ENCODE assay signal across 29 cellular contexts in the genomic region with DNA sequence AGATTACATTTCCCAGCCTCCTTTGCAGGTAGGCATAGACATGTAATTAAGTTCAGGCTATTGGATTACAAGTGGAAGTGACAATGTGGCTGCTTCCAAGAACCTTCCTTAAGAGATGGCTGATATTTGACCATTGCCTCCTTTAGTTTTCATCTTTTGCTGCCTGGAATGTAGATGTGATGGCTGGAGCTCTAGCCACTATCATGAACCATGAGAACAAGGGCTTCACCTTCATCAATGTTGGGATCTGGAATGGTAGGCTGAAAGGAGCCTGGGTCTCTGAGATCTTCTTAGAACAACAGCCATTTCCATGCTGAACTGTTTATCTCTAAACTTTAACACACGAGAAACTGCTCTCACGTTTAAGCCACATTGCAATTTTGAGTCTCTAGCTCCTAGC.
"Had no signal": no experiment of that assay in that cellular context is flagged by ENCODE, and none has a peak within 500 bp of the region (broad histone marks: within the 10 kb centered on the region; RNA-seq: fewer than 3 reads in every experiment).

No MANE protein-coding gene starts in this region.

- H3K9me3 ChIP-seq: adrenal gland had no signal

- H3K27ac ChIP-seq: adrenal gland, ascending aorta had no signal

- ATAC-seq: activated CD4-positive, alpha-beta T cell treated with anti-CD3 and anti-CD28 coated beads for 36 hours; activated CD8-positive, alpha-beta memory T cell treated with anti-CD3 and anti-CD28 coated beads, Interleukin-2, amount 10 ng/mL, durations not matched to agents 7 days and 5 days; activated CD8-positive, alpha-beta T cell treated with anti-CD3 and anti-CD28 coated beads, Interleukin-2, amount 10 ng/mL, durations not matched to agents 7 days and 5 days; activated naive CD8-positive, alpha-beta T cell treated with anti-CD3 and anti-CD28 coated beads, Interleukin-2, amount 50 U/mL, for 24 hours; effector memory CD8-positive, alpha-beta T cell; T-cell had no signal

- H3K4me3 ChIP-seq: adrenal gland, ascending aorta had no signal

- H3K4me1 ChIP-seq: adrenal gland, ascending aorta had no signal

- DNase-seq: activated CD4-positive, alpha-beta memory T cell treated with anti-CD3 and anti-CD28 coated beads for 36 hours; activated CD4-positive, alpha-beta T cell treated with anti-CD3 and anti-CD28 coated beads for 36 hours; activated CD4-positive, alpha-beta T cell treated with anti-CD3 and anti-CD28 coated beads, Interleukin-2, amount 10 ng/mL, durations not matched to agents 24 days and 14 days; activated CD4-positive, CD25-positive, alpha-beta regulatory T cell; activated CD4-positive, CD25-positive, alpha-beta regulatory T cell treated with anti-CD3 and anti-CD28 coated beads, Interleukin-2, amount 50 U/mL, for 72 hours; activated CD8-positive, alpha-beta memory T cell treated with anti-CD3 and anti-CD28 coated beads, Interleukin-2, amount 10 ng/mL, durations not matched to agents 7 days and 5 days; activated CD8-positive, alpha-beta memory T cell treated with anti-CD3 and anti-CD28 coated beads, Interleukin-2, amount 50 U/mL, for 4 hours; activated CD8-positive, alpha-beta T cell treated with anti-CD3 and anti-CD28 coated beads, Interleukin-2, amount 10 ng/mL, durations not matched to agents 7 days and 5 days; activated effector memory CD4-positive, alpha-beta T cell treated with anti-CD3 and anti-CD28 coated beads, Interleukin-2, amount 50 U/mL, for 16 hours; activated naive CD4-positive, alpha-beta T cell treated with anti-CD3 and anti-CD28 coated beads for 36 hours; activated naive CD8-positive, alpha-beta T cell treated with anti-CD3 and anti-CD28 coated beads for 36 hours; activated naive CD8-positive, alpha-beta T cell treated with anti-CD3 and anti-CD28 coated beads, Interleukin-2, amount 50 U/mL, for 24 hours; activated T-cell treated with anti-CD3 and anti-CD28 coated beads, Interleukin-2, amount 50 U/mL, for 1 hour; activated T-cell treated with anti-CD3 and anti-CD28 coated beads, Interleukin-2, amount 50 U/mL, for 48 hours; adrenal gland; cortex of kidney; dermis blood vessel endothelial cell; effector CD4-positive, alpha-beta T cell; effector memory CD8-positive, alpha-beta T cell; erythroblast; foreskin fibroblast; head of caudate nucleus; hippocampal formation; T-cell; T-helper 9 cell had no signal

- H3K27me3 ChIP-seq: adrenal gland, ascending aorta had no signal

- FAIRE-seq: bronchial epithelial cell, colon, frontal cortex had no signal

- H3K36me3 ChIP-seq: adrenal gland, ascending aorta had no signal
